ENCODE assay signal across 8 cellular contexts in genomic region chr2:187581125-187581896, GRCh38. TPM values are rescaled to one million over a fixed set of nuclear protein-coding genes. Genes with fewer than 3 reads are reported as not detected.
DNase-seq lines count a peak whose midpoint lies in the region; ATAC-seq and TF ChIP-seq lines count a peak whose summit lies in the region.

No MANE protein-coding gene starts in this region.

- peak in 5 of 6 experiments; percentile 52 to 75 (median 66) for TF ChIP-seq CTCF in esophagus squamous epithelium (IDR thresholded peaks at IDR 0.05)
- TF ChIP-seq CTCF in ovary (IDR thresholded peaks at IDR 0.05): peak; percentile 56 to 79 (median 75)

- no peaks in the 10 kb centered on the region for H3K9me3 ChIP-seq in esophagus squamous epithelium
- no peaks in the 10 kb centered on the region for H3K9me3 ChIP-seq in ovary

- WGBS in esophagus squamous epithelium, 2 donors: 5 to 6% methylated on average over 4 of the region's 4 CpGs
- 7 to 15% (median 12%) methylated on average over 4 of the region's 4 CpGs for WGBS in ovary, 3 donors

- no peak for TF ChIP-seq POLR2A in esophagus squamous epithelium (IDR thresholded peaks at IDR 0.05)
- TF ChIP-seq POLR2A in ovary (IDR thresholded peaks at IDR 0.05): no peak

- intact Hi-C loops in esophagus squamous epithelium (cut with DNase I) (no loop called here), ovary (cut with DNase I) (loop anchor here in 1 of 4 donors (10.0 kb wide), 1 partner anchor 933 kb away; no protein-coding TSS in a partner anchor)

- DNase-seq in D341Med (ENCODE audit: low spot score) (peak; percentile 11), HT-29 (ENCODE audit: low spot score) (peak; percentile 89), SHP77 (lab: John Stamatoyannopoulos, UW) (peak; percentile 58 to 66), esophagus squamous epithelium (lab: John Stamatoyannopoulos, UW) (no peak), ovary (no peak)

- H3K27ac ChIP-seq in esophagus squamous epithelium (no peak overlapping the region), ovary (no peak overlapping the region)

- ATAC-seq in GM19035 (IDR thresholded peaks at IDR 0.05; ENCODE audit: unreplicated experiment) (peak; percentile 62), GM21576 (IDR thresholded peaks at IDR 0.05; ENCODE audit: unreplicated experiment) (no peak), GM18873 (IDR thresholded peaks at IDR 0.05; ENCODE audit: low FRiP score, unreplicated experiment) (no peak)

- H3K4me3 ChIP-seq in esophagus squamous epithelium (peak overlapping the region in 2 of 4 donors; percentile 26 to 52), ovary (peak overlapping the region; percentile 4)

- H3K4me1 ChIP-seq in esophagus squamous epithelium (peaks cover 0 to 10% (median 7%) of the 10 kb centered on the region in 3 donors), ovary (ENCODE audit: insufficient read depth) (no peaks in the 10 kb centered on the region)

- H3K36me3 ChIP-seq in esophagus squamous epithelium (no peaks in the 10 kb centered on the region), ovary (no peaks in the 10 kb centered on the region)

- TF ChIP-seq EP300 in ovary (IDR thresholded peaks at IDR 0.05): no peak

- H3K27me3 ChIP-seq in esophagus squamous epithelium: no peaks in the 10 kb centered on the region
- H3K27me3 ChIP-seq in ovary: no peaks in the 10 kb centered on the region

RNA-seq across cellular contexts. Expression of gene TFPI, which starts 27.1 kb away (rescaled TPM):
- total RNA-seq in HT-29 (2014; rRNA removed; shearing (Covaris generic)): 30.4 and 38.4 TPM in 2 replicates
- total RNA-seq in esophagus squamous epithelium (10 to 100 TPM in 2 of 4 donors, 1 to 10 TPM in 2; 3.5 to 89.6 (median 22.5) TPM), ovary (10 to 100 TPM; 23.3 to 65.0 (median 48.8) TPM)
- 10 to 100 TPM; 31.5 to 98.0 TPM for polyA plus RNA-seq in ovary

Comparison
In these comparisons a context has a peak if more than half of its experiments do, and no peak if none do; other contexts are left out.
1. DNase-seq: peak in D341Med (single experiment), HT-29 (single experiment) and SHP77 (2 of 2); none in esophagus squamous epithelium (single experiment) and ovary (0 of 5).